ENCODE assay signal across 7 cellular contexts in the genomic region with DNA sequence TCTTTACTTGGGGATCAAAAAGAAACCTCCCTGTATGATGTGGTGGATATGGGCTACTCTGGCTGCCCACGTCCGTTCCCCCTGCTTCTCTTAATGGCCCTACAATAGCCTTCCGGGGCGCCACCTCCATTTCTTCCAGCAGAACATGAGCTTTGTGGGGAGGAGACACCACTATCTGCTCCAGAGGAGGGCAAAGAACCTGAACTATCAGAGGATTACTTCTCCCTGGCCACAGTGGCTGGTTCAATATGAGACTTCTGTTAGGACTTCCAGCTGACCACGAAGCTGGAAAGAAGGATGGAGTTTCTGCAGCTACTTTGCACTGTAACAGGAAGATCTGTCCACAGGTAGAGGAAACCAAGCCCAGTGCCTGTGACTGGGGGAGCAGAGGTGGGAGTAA.
DNase-seq lines count a peak whose midpoint lies in the region; FAIRE-seq and TF ChIP-seq lines count a peak whose summit lies in the region.
"Not testable (repeated sequence)": the region's sequence is repeated elsewhere in the genome, so short reads cannot be mapped to it uniquely, and the experiment has no call there.

No MANE protein-coding gene starts in this region.

- peak; percentile 52 for FAIRE-seq in HTR-8/SVneo (lab: Jason Lieb, UNC)

- CTCF ChIA-PET in AG04450 (lab: Charles Lee); activated naive CD4-positive, alpha-beta T cell treated with anti-CD3 and anti-CD28 coated beads, Interleukin-2, amount 10 ng/mL, durations not matched to agents 7 days and 5 days (lab: Charles Lee): not testable (repeated sequence)

- H3K36me3 Mint-ChIP-seq in activated naive CD4-positive, alpha-beta T cell treated with anti-CD3 and anti-CD28 coated beads, Interleukin-2, amount 10 ng/mL, durations not matched to agents 7 days and 5 days, result peaks cover 25% of the 10 kb centered on the region
- H3K36me3 Mint-ChIP-seq in endodermal cell (ENCODE audit: low read depth) (peaks cover 52% of the 10 kb centered on the region), nephron progenitor cell (ENCODE audit: low read depth) (peaks cover 34% of the 10 kb centered on the region)

- H3K9me3 ChIP-seq in AG04450 (ENCODE audit: control insufficient read depth, insufficient read depth, low read length); endodermal cell (ENCODE audit: control insufficient read depth, low read length): not testable (repeated sequence)

- 76 to 99% methylated on average over 2 to 5 of the region's 5 CpGs for WGBS in endodermal cell (ENCODE audit: insufficient coverage in 1 of 2, insufficient read length in 1 of 2), 2 experiments

- POLR2A ChIA-PET in AG04450 (lab: Yijun Ruan, JAX), result not testable (repeated sequence)

- H3K4me3 ChIP-seq in AG04450 (ENCODE audit: low read depth, low read length); endodermal cell (ENCODE audit: low read length): not testable (repeated sequence)

- H3K4me3 Mint-ChIP-seq in activated naive CD4-positive, alpha-beta T cell treated with anti-CD3 and anti-CD28 coated beads, Interleukin-2, amount 10 ng/mL, durations not matched to agents 7 days and 5 days; endodermal cell; nephron progenitor cell: not testable (repeated sequence)

- H3K9ac ChIP-seq in endodermal cell (ENCODE audit: extremely low read depth, low read length, poor library complexity, severe bottlenecking), result not testable (repeated sequence)

- DNase-seq in AG04450 (ENCODE audit: low read depth, low spot score); HTR-8/SVneo (ENCODE audit: insufficient read length, low spot score); activated naive CD4-positive, alpha-beta T cell treated with anti-CD3 and anti-CD28 coated beads, Interleukin-2, amount 10 ng/mL, durations not matched to agents 7 days and 5 days; endodermal cell; nephron progenitor cell: not testable (repeated sequence)
- peak; percentile 60 for DNase-seq in SW480 (ENCODE audit: low spot score)
- DNase-seq in myocyte (ENCODE audit: low read depth), result peak; percentile 77

- peak overlapping the region; percentile 62 for H3K27ac Mint-ChIP-seq in activated naive CD4-positive, alpha-beta T cell treated with anti-CD3 and anti-CD28 coated beads, Interleukin-2, amount 10 ng/mL, durations not matched to agents 7 days and 5 days
- peak overlapping the region; percentile 36 for H3K27ac Mint-ChIP-seq in endodermal cell
- peak overlapping the region; percentile 82 for H3K27ac Mint-ChIP-seq in nephron progenitor cell

- H3K4me1 Mint-ChIP-seq in activated naive CD4-positive, alpha-beta T cell treated with anti-CD3 and anti-CD28 coated beads, Interleukin-2, amount 10 ng/mL, durations not matched to agents 7 days and 5 days, result peaks cover 24% of the 10 kb centered on the region
- H3K4me1 Mint-ChIP-seq in endodermal cell, nephron progenitor cell: not testable (repeated sequence)

- not testable (repeated sequence) for H3K27me3 Mint-ChIP-seq in activated naive CD4-positive, alpha-beta T cell treated with anti-CD3 and anti-CD28 coated beads, Interleukin-2, amount 10 ng/mL, durations not matched to agents 7 days and 5 days; endodermal cell (ENCODE audit: insufficient read depth); nephron progenitor cell (ENCODE audit: low read depth, poor library complexity)

- not testable (repeated sequence) for H3K9me3 Mint-ChIP-seq in activated naive CD4-positive, alpha-beta T cell treated with anti-CD3 and anti-CD28 coated beads, Interleukin-2, amount 10 ng/mL, durations not matched to agents 7 days and 5 days; endodermal cell; nephron progenitor cell

- H3K36me3 ChIP-seq in endodermal cell (ENCODE audit: control insufficient read depth, insufficient read depth, low read length), result peaks cover 21% of the 10 kb centered on the region

- not testable (repeated sequence) for H3K4me1 ChIP-seq in endodermal cell (ENCODE audit: control insufficient read depth, insufficient read depth, low read length)

- not testable (repeated sequence) for TF ChIP-seq CTCF in AG04450 (IDR thresholded peaks at IDR 0.05; ENCODE audit: low read depth, low read length); endodermal cell (conservative IDR thresholded peaks at IDR 0.05); nephron progenitor cell (IDR thresholded peaks at IDR 0.05)

- not testable (repeated sequence) for H3K27me3 ChIP-seq in AG04450 (ENCODE audit: control insufficient read depth, insufficient read depth, low read length); endodermal cell (ENCODE audit: control insufficient read depth, insufficient read depth, low read length, poor library complexity, severe bottlenecking)

- H3K27ac ChIP-seq in AG04450 (ENCODE audit: low read depth, low read length), result peak overlapping the region; percentile 11
- H3K27ac ChIP-seq in endodermal cell (ENCODE audit: low read depth, low read length), result not testable (repeated sequence)
